In genomic region chr5:34490501-34491250, GRCh38 we compare ENCODE assay signal across 11 cellular contexts.
DNase-seq lines count a peak whose midpoint lies in the region; ATAC-seq and TF ChIP-seq lines count a peak whose summit lies in the region.
"Had no signal": no experiment of that assay in that cellular context is flagged by ENCODE, and none has a peak within 500 bp of the region (broad histone marks: within the 10 kb centered on the region; RNA-seq: fewer than 3 reads in every experiment).

No MANE protein-coding gene starts in this region.

- no peaks in the 10 kb centered on the region for H3K27me3 ChIP-seq in thoracic aorta (replicated peaks; ENCODE audit: insufficient read depth)
- H3K27me3 ChIP-seq: brain microvascular endothelial cell had no signal

- peak; percentile 32 for DNase-seq in DMS 273 (lab: John Stamatoyannopoulos, UW; ENCODE audit: unreplicated experiment)
- no peak for DNase-seq in DMS 273 treated with DMSO at 0.1 percent for 48 hours (lab: John Stamatoyannopoulos, UW)
- peak; percentile 36 for DNase-seq in NCI-H2227 (lab: John Stamatoyannopoulos, UW; ENCODE audit: unreplicated experiment)
- DNase-seq in fibroblast of peridontal ligament (ENCODE audit: extremely low read depth) = peak; percentile 45
- DNase-seq in thoracic aorta (ENCODE audit: low spot score) = no peak
- no peak for DNase-seq in HPDE6-E6E7 (ENCODE audit: extremely low spot score)
- DNase-seq: brain microvascular endothelial cell, SIG-M5 had no signal

- H3K9me3 ChIP-seq in thoracic aorta = no peaks in the 10 kb centered on the region

- no peaks in the 10 kb centered on the region for H3K36me3 ChIP-seq in thoracic aorta
- H3K36me3 ChIP-seq: brain microvascular endothelial cell had no signal

- H3K4me1 ChIP-seq in thoracic aorta (ENCODE audit: control insufficient read depth in 1 of 2, low read depth in 2 of 2) = peaks cover 16 to 52% of the 10 kb centered on the region in 2 donors

- TF ChIP-seq CTCF in thoracic aorta (IDR thresholded peaks at IDR 0.05) = no peak

- H3K27ac ChIP-seq in thoracic aorta = peak overlapping the region; percentile 84 to 85
- H3K27ac ChIP-seq: 22Rv1, brain microvascular endothelial cell had no signal

- ATAC-seq in thoracic aorta (ENCODE audit: insufficient number of reproducible peaks, low FRiP score, low read depth) = no peak
- no peak for ATAC-seq in esophagus mucosa
- ATAC-seq in GM19463 (IDR thresholded peaks at IDR 0.05; ENCODE audit: unreplicated experiment) = no peak

- no peak overlapping the region for H3K4me3 ChIP-seq in thoracic aorta

Comparison
In these comparisons a context has a peak if more than half of its experiments do, and no peak if none do; other contexts are left out.
1. DNase-seq: peak in DMS 273 (single experiment), NCI-H2227 (single experiment) and fibroblast of peridontal ligament (single experiment); none in DMS 273 treated with DMSO at 0.1 percent for 48 hours (single experiment), thoracic aorta (single experiment) and HPDE6-E6E7 (single experiment).